ENCODE assay signal across 21 cellular contexts in the genomic region with DNA sequence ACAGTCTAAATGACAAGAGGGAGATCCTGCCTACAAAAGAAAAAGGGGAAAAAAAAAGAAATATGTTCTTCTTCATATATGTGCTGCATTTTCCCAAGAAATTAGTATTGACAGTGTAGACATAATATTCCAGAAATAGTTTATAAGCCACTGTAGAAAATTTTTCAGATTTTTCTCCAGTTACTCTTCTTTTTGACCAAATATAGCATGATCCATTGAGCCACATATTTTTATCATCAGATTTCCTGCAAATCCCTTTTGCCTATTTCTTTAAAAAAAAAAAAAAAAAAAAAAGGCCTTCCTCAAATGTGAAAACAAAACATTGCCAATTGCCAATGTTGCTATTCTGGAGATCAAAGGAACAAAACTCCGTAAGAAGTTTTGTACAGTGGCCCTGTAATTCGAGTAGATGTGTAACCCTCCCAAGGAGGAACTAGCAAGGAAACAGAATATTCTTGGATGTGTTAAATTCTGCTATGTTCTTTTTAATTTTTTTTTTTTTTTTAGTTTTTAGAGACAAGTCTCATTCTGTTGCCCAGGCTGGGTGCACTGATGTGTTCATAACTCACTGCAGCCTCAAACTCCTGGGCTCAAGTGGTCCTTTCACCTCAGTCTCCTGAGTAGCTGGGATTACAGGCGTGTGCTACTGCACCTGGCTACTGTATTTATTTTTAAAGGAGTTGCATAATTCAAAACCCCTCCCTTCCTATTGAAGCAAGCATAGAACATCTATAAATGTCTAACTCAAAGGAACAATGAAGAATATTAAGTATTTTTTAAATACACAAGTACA.
DNase-seq lines count a peak whose midpoint lies in the region; ATAC-seq and TF ChIP-seq lines count a peak whose summit lies in the region.
"Had no signal": no experiment of that assay in that cellular context is flagged by ENCODE, and none has a peak within 500 bp of the region (broad histone marks: within the 10 kb centered on the region; RNA-seq: fewer than 3 reads in every experiment).

No MANE protein-coding gene starts in this region.

- DNase-seq in NCI-H82 (lab: John Stamatoyannopoulos, UW) (peak; percentile 51), NCI-H82 treated with DMSO at 0.1 percent for 48 hours (lab: John Stamatoyannopoulos, UW; ENCODE audit: unreplicated experiment) (no peak), dedifferentiated amniotic fluid mesenchymal stem cell (ENCODE audit: extremely low spot score) (peak; percentile 36), 8988T (no peak)
- no peak for DNase-seq in stimulated activated effector memory CD8-positive, alpha-beta T cell treated with anti-CD3 and anti-CD28 coated beads, Interleukin-12 subunit alpha, Interleukin-12 subunit beta, amount 100 ng/mL, for 72 hours (ENCODE audit: low spot score in 2 of 2)
- no peak for DNase-seq in activated CD4-positive, alpha-beta T cell treated with anti-CD3 and anti-CD28 coated beads, Interleukin-2, amount 50 U/mL, for 1 hour
- DNase-seq: activated CD4-positive, CD25-positive, alpha-beta regulatory T cell; amniotic stem cell; heart right ventricle; MV-4-11; naive thymus-derived CD4-positive, alpha-beta T cell; NCI-H446; right lobe of liver; stimulated activated naive CD8-positive, alpha-beta T cell treated with anti-CD3 and anti-CD28 coated beads, Interleukin-15, Interleukin-2, amounts not matched to agents 100 U/mL and 50 U/mL, for 24 hours; transverse colon had no signal

- H3K9me3 Mint-ChIP-seq in stimulated activated effector memory CD8-positive, alpha-beta T cell treated with anti-CD3 and anti-CD28 coated beads, Interleukin-12 subunit alpha, Interleukin-12 subunit beta, amount 100 ng/mL, for 72 hours: no peaks in the 10 kb centered on the region
- H3K9me3 Mint-ChIP-seq: naive thymus-derived CD4-positive, alpha-beta T cell; T-helper 2 cell treated with Interferon-gamma antibody and Interleukin-4, amounts not matched to agents 5 μg/mL and 100 μg/mL, for 36 hours had no signal

- CTCF ChIA-PET in HEK293 (lab: Yijun Ruan, JAX): no interaction called here

- 0 out of 2 replicates have a peak, but pooled peaks cover 3% of the 10 kb centered on the region for H3K4me1 ChIP-seq in HEK293 (ENCODE audit: control insufficient read depth, insufficient read depth, low read length)
- H3K4me1 ChIP-seq: HAP-1 had no signal

- no peaks in the 10 kb centered on the region for H3K9me3 ChIP-seq in HEK293 (ENCODE audit: control insufficient read depth, insufficient read depth, low read depth, low read length)
- H3K9me3 ChIP-seq: HAP-1, heart right ventricle, right lobe of liver, transverse colon had no signal

- H3K4me3 ChIP-seq in HEK293 (ENCODE audit: low read depth, low read length): no peak overlapping the region
- H3K4me3 ChIP-seq: HAP-1, heart right ventricle, K562, right lobe of liver, transverse colon had no signal

- H3K27ac Mint-ChIP-seq in stimulated activated effector memory CD8-positive, alpha-beta T cell treated with anti-CD3 and anti-CD28 coated beads, Interleukin-12 subunit alpha, Interleukin-12 subunit beta, amount 100 ng/mL, for 72 hours: peak overlapping the region; percentile 78
- H3K27ac Mint-ChIP-seq: T-helper 2 cell treated with Interferon-gamma antibody and Interleukin-4, amounts not matched to agents 5 μg/mL and 100 μg/mL, for 36 hours had no signal

- no peak for ATAC-seq in stimulated activated effector memory CD8-positive, alpha-beta T cell treated with anti-CD3 and anti-CD28 coated beads, Interleukin-12 subunit alpha, Interleukin-12 subunit beta, amount 100 ng/mL, for 72 hours
- no peak for ATAC-seq in GM18873 (IDR thresholded peaks at IDR 0.05; ENCODE audit: low FRiP score, unreplicated experiment)
- ATAC-seq: esophagus mucosa; heart right ventricle; K562; naive thymus-derived CD4-positive, alpha-beta T cell; right lobe of liver; stimulated activated naive CD8-positive, alpha-beta T cell treated with anti-CD3 and anti-CD28 coated beads, Interleukin-15, Interleukin-2, amounts not matched to agents 100 U/mL and 50 U/mL, for 24 hours had no signal

- no peak overlapping the region for H3K27ac ChIP-seq in HEK293 (ENCODE audit: extremely low read depth, low read depth, low read length)
- H3K27ac ChIP-seq: heart right ventricle, right lobe of liver, transverse colon had no signal

- H3K4me1 Mint-ChIP-seq in stimulated activated effector memory CD8-positive, alpha-beta T cell treated with anti-CD3 and anti-CD28 coated beads, Interleukin-12 subunit alpha, Interleukin-12 subunit beta, amount 100 ng/mL, for 72 hours: peaks cover 6% of the 10 kb centered on the region

- TF ChIP-seq CTCF in HEK293 (tag by site-specific recombination; IDR thresholded peaks at IDR 0.05): no peak

- H3K36me3 ChIP-seq in HEK293 (ENCODE audit: control insufficient read depth in 2 of 2, insufficient read depth in 1 of 2, low read length in 2 of 2): peaks cover 0 to 3% of the 10 kb centered on the region in 2 experiments; a peak in 2 of 3 replicates

- POLR2A ChIA-PET in HEK293 (lab: Yijun Ruan, JAX): interaction anchor here (1.0 to 1.2 kb wide), 2 partner anchors 12 kb away, joined by 3 to 5 read pairs; a partner anchor contains a TSS

- H3K36me3 Mint-ChIP-seq in stimulated activated effector memory CD8-positive, alpha-beta T cell treated with anti-CD3 and anti-CD28 coated beads, Interleukin-12 subunit alpha, Interleukin-12 subunit beta, amount 100 ng/mL, for 72 hours: peaks cover 99% of the 10 kb centered on the region

- no peak overlapping the region for H3K4me3 Mint-ChIP-seq in stimulated activated effector memory CD8-positive, alpha-beta T cell treated with anti-CD3 and anti-CD28 coated beads, Interleukin-12 subunit alpha, Interleukin-12 subunit beta, amount 100 ng/mL, for 72 hours
- H3K4me3 Mint-ChIP-seq: naive thymus-derived CD4-positive, alpha-beta T cell; T-helper 2 cell treated with Interferon-gamma antibody and Interleukin-4, amounts not matched to agents 5 μg/mL and 100 μg/mL, for 36 hours had no signal

TF ChIP-seq in HEK293, 187 proteins besides CTCF, POLR2A, EP300 and RAD21:
- TF ChIP-seq, protein P1, sequence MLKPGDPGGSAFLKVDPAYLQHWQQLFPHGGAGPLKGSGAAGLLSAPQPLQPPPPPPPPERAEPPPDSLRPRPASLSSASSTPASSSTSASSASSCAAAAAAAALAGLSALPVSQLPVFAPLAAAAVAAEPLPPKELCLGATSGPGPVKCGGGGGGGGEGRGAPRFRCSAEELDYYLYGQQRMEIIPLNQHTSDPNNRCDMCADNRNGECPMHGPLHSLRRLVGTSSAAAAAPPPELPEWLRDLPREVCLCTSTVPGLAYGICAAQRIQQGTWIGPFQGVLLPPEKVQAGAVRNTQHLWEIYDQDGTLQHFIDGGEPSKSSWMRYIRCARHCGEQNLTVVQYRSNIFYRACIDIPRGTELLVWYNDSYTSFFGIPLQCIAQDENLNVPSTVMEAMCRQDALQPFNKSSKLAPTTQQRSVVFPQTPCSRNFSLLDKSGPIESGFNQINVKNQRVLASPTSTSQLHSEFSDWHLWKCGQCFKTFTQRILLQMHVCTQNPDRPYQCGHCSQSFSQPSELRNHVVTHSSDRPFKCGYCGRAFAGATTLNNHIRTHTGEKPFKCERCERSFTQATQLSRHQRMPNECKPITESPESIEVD (tag by site-specific recombination; IDR thresholded peaks at IDR 0.05): no peak
- TF ChIP-seq, protein P2, sequence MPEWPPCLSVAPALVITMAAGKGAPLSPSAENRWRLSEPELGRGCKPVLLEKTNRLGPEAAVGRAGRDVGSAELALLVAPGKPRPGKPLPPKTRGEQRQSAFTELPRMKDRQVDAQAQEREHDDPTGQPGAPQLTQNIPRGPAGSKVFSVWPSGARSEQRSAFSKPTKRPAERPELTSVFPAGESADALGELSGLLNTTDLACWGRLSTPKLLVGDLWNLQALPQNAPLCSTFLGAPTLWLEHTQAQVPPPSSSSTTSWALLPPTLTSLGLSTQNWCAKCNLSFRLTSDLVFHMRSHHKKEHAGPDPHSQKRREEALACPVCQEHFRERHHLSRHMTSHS (tag by site-specific recombination; IDR thresholded peaks at IDR 0.05): no peak
- TF ChIP-seq OSR2 (tag by site-specific recombination; IDR thresholded peaks at IDR 0.05): peak; percentile 49; the same call in 1 of the 2 replicates

Comparison
In these comparisons a context has a peak if more than half of its experiments do, and no peak if none do; other contexts are left out.
1. DNase-seq: peak in NCI-H82 (single experiment) and dedifferentiated amniotic fluid mesenchymal stem cell (single experiment); none in NCI-H82 treated with DMSO at 0.1 percent for 48 hours (single experiment), stimulated activated effector memory CD8-positive, alpha-beta T cell treated with anti-CD3 and anti-CD28 coated beads, Interleukin-12 subunit alpha, Interleukin-12 subunit beta, amount 100 ng/mL, for 72 hours (0 of 2), 8988T (single experiment) and activated CD4-positive, alpha-beta T cell treated with anti-CD3 and anti-CD28 coated beads, Interleukin-2, amount 50 U/mL, for 1 hour (single experiment).